1 cellular context compared by ENCODE assay signal in genomic region chr17:75764711-75765421, GRCh38.
TF ChIP-seq lines count a peak whose summit lies in the region.

Gene GALK1, minus strand, starts transcription at chr17:75765192. Its CDS starts 56 bp downstream, at chr17:75765136.

TF ChIP-seq in K562, 482 proteins besides CTCF, POLR2A, EP300 and RAD21 (continued from another document and continues in another):
- TF ChIP-seq ZMIZ1 (IDR thresholded peaks at IDR 0.05; ENCODE audit: low read depth in 2 of 2, low read length in 2 of 2) (no peak), HNRNPUL1 (IDR thresholded peaks at IDR 0.05; ENCODE audit: low read length) (no peak), ZNF146 (CRISPR knock-in tag; IDR thresholded peaks at IDR 0.05; ENCODE audit: unreplicated experiment) (no peak), E2F8 (IDR thresholded peaks at IDR 0.05; ENCODE audit: low read depth, partially characterized antibody) (peak; percentile 46), SMARCC2 (IDR thresholded peaks at IDR 0.05; ENCODE audit: low read depth) (no peak), UBTF (IDR thresholded peaks at IDR 0.05; ENCODE audit: borderline replicate concordance in 1 of 2, low read depth in 2 of 2, low read length in 2 of 2) (peak in 1 of 2 experiments; percentile 77; a peak in 1 of 4 replicates), PURB (CRISPR knock-in tag; IDR thresholded peaks at IDR 0.05; ENCODE audit: low read depth) (no peak), CHD4 (IDR thresholded peaks at IDR 0.05; ENCODE audit: insufficient read depth, insufficient replicate concordance, low read depth, low read length, poor library complexity, severe bottlenecking) (no peak), ZBED1 (IDR thresholded peaks at IDR 0.05) (no peak; the same call in 1 of the 2 replicates), RNF2 (IDR thresholded peaks at IDR 0.05) (peak; percentile 52; the same call in 1 of the 2 replicates), TAF9B (IDR thresholded peaks at IDR 0.05; ENCODE audit: partially characterized antibody) (no peak), NCOA4 (IDR thresholded peaks at IDR 0.05; ENCODE audit: partially characterized antibody) (no peak), RBM39 (optimal IDR thresholded peaks at IDR 0.05; ENCODE audit: low read depth, low read length) (no peak), YY1 (IDR thresholded peaks at IDR 0.05; ENCODE audit: borderline replicate concordance in 1 of 3, control insufficient read depth in 1 of 3, extremely low read depth in 1 of 3, insufficient read depth in 3 of 3, insufficient read length in 1 of 3, insufficient replicate concordance in 2 of 3, low read depth in 1 of 3, low read length in 2 of 3) (peak in 2 of 3 experiments; percentile 78 to 89), XRCC5 (IDR thresholded peaks at IDR 0.05; ENCODE audit: low read depth, low read length) (no peak), YBX1 (IDR thresholded peaks at IDR 0.05) (no peak), USF1 (CRISPR knock-in tag; IDR thresholded peaks at IDR 0.05) (no peak), NBN (IDR thresholded peaks at IDR 0.05; ENCODE audit: low read depth) (peak; percentile 44), OTX1 (CRISPR knock-in tag; IDR thresholded peaks at IDR 0.05) (no peak), SMC3 (conservative IDR thresholded peaks at IDR 0.05; ENCODE audit: insufficient read depth, low read depth, low read length) (peak; percentile 28; the same call in 1 of the 2 replicates), MEF2D (tag; conservative IDR thresholded peaks at IDR 0.05; ENCODE audit: low read depth) (no peak), NONO (IDR thresholded peaks at IDR 0.05; ENCODE audit: low read depth in 2 of 2, low read length in 1 of 2) (no peak), ARNT (IDR thresholded peaks at IDR 0.05) (no peak), ZNF444 (CRISPR knock-in tag; IDR thresholded peaks at IDR 0.05) (no peak), ZNF518B (CRISPR knock-in tag; IDR thresholded peaks at IDR 0.05) (no peak), ZBTB34 (CRISPR knock-in tag; IDR thresholded peaks at IDR 0.05) (no peak), MAZ (CRISPR knock-in tag; conservative IDR thresholded peaks at IDR 0.05 in 1 of 2, IDR thresholded peaks at IDR 0.05 in 1 of 2) (peak; percentile 81 to 85), E2F6 (IDR thresholded peaks at IDR 0.05; ENCODE audit: borderline replicate concordance in 1 of 2, extremely low read depth in 1 of 2, insufficient read depth in 1 of 2, insufficient read length in 1 of 2, low read depth in 1 of 2, low read length in 1 of 2, poor library complexity in 1 of 2, severe bottlenecking in 1 of 2) (peak; percentile 12 to 68), CEBPB (tag; IDR thresholded peaks at IDR 0.05) (no peak), ARID2 (IDR thresholded peaks at IDR 0.05) (no peak), CLOCK (CRISPR knock-in tag; IDR thresholded peaks at IDR 0.05; ENCODE audit: borderline replicate concordance) (no peak), TEAD1 (CRISPR knock-in tag; IDR thresholded peaks at IDR 0.05) (no peak), TRIM28 (IDR thresholded peaks at IDR 0.05) (no peak), ZNF282 (CRISPR knock-in tag; IDR thresholded peaks at IDR 0.05) (no peak), KLF10 (CRISPR knock-in tag; IDR thresholded peaks at IDR 0.05) (no peak), GATAD2B (IDR thresholded peaks at IDR 0.05; ENCODE audit: borderline replicate concordance) (no peak), TCFL5 (CRISPR knock-in tag; conservative IDR thresholded peaks at IDR 0.05) (no peak), RUNX1 (IDR thresholded peaks at IDR 0.05; ENCODE audit: low read depth) (no peak), RBM34 (IDR thresholded peaks at IDR 0.05; ENCODE audit: borderline replicate concordance, insufficient read depth, low read length) (no peak), FOXP1 (CRISPR knock-in tag; IDR thresholded peaks at IDR 0.05) (no peak), ILK (tag; IDR thresholded peaks at IDR 0.05; ENCODE audit: borderline replicate concordance, low read depth) (no peak), ZFX (CRISPR knock-in tag; IDR thresholded peaks at IDR 0.05) (peak; percentile 87), NUFIP1 (IDR thresholded peaks at IDR 0.05; ENCODE audit: partially characterized antibody) (no peak)
